ENCODE assay signal across 8 cellular contexts in genomic region chr9:70411141-70411929, GRCh38. TPM values are rescaled to one million over a fixed set of nuclear protein-coding genes. Genes with fewer than 3 reads are reported as not detected.
DNase-seq lines count a peak whose midpoint lies in the region; ATAC-seq and TF ChIP-seq lines count a peak whose summit lies in the region.

No MANE protein-coding gene starts in this region.

- TF ChIP-seq CTCF in WI38 (IDR thresholded peaks at IDR 0.05; ENCODE audit: low read depth, low read length), result no peak
- no peak for TF ChIP-seq CTCF in left lung (IDR thresholded peaks at IDR 0.05)
- no peak for TF ChIP-seq CTCF in GM13976 (IDR thresholded peaks at IDR 0.05; ENCODE audit: borderline replicate concordance, control extremely low read depth, extremely low read depth, insufficient read depth, missing control alignments)
- TF ChIP-seq CTCF in GM10248 (IDR thresholded peaks at IDR 0.05; ENCODE audit: control extremely low read depth, extremely low read depth, low read depth, missing control alignments), result no peak

- ATAC-seq in left lung, result peak; percentile 3

- H3K27ac ChIP-seq in left lung, result peak overlapping the region; percentile 100

- H3K4me3 ChIP-seq in WI38 (ENCODE audit: low read depth, low read length), result peak overlapping the region; percentile 90
- H3K4me3 ChIP-seq in left lung, result peak overlapping the region; percentile 64 to 81

- peak; percentile 84 for DNase-seq in HCEC 1CT
- peak; percentile 47 for DNase-seq in cerebellum (ENCODE audit: low spot score)
- DNase-seq in left lung, result peak; percentile 50 to 78
- DNase-seq in stimulated activated CD8-positive, alpha-beta memory T cell treated with anti-CD3 and anti-CD28 coated beads, Interleukin-12 subunit alpha, Interleukin-12 subunit beta, amount 100 ng/mL, for 4 hours (ENCODE audit: low read depth), result peak; percentile 37
- DNase-seq in GM13976 (ENCODE audit: low spot score), result no peak
- DNase-seq in GM10248 (ENCODE audit: extremely low spot score), result no peak
- no peak for DNase-seq in NCI-H345 treated with DMSO at 0.1 percent for 48 hours (lab: John Stamatoyannopoulos, UW; ENCODE audit: unreplicated experiment)

- POLR2A ChIA-PET in GM10248 (lab: Yijun Ruan, JAX), result no interaction called here

- no peaks in the 10 kb centered on the region for H3K27me3 ChIP-seq in left lung

- H3K36me3 ChIP-seq in left lung, result no peaks in the 10 kb centered on the region

- H3K9me3 ChIP-seq in left lung, result no peaks in the 10 kb centered on the region

- CTCF ChIA-PET in GM10248 (lab: Yijun Ruan, JAX), result interaction anchor here (1.2 to 1.3 kb wide), 2 partner anchors 17 to 70 kb away, joined by 3 read pairs; no protein-coding TSS in a partner anchor

- in situ Hi-C loops in GM13976 (cut with MboI; ENCODE audit: low sequenced_read_pairs, unreplicated experiment), result no loop called here

- H3K4me1 ChIP-seq in left lung, result peaks cover 46 to 72% of the 10 kb centered on the region in 2 donors

- intact Hi-C loops in left lung (cut with DNase I), result loop anchor here (10.0 kb wide), 2 partner anchors 173 to 183 kb away; no protein-coding TSS in a partner anchor

RNA-seq across cellular contexts. Expression of gene KLF9, which starts 3.1 kb away (rescaled TPM):
- total RNA-seq in cerebellum, result 2.8 TPM
- 10 to 100 TPM; 25.2 to 42.0 TPM for total RNA-seq in left lung

Comparison
In these comparisons a context has a peak if more than half of its experiments do, and no peak if none do; other contexts are left out.
1. DNase-seq: peak in HCEC 1CT (single experiment), cerebellum (single experiment), left lung (2 of 2) and stimulated activated CD8-positive, alpha-beta memory T cell treated with anti-CD3 and anti-CD28 coated beads, Interleukin-12 subunit alpha, Interleukin-12 subunit beta, amount 100 ng/mL, for 4 hours (single experiment); none in GM13976 (single experiment), GM10248 (single experiment) and NCI-H345 treated with DMSO at 0.1 percent for 48 hours (single experiment).